29 cellular contexts compared by ENCODE assay signal in genomic region chr17:7769854-7770253, GRCh38. TPM values are rescaled to one million over a fixed set of nuclear protein-coding genes. Genes with fewer than 3 reads are reported as not detected.
DNase-seq lines count a peak whose midpoint lies in the region; ATAC-seq, FAIRE-seq and TF ChIP-seq lines count a peak whose summit lies in the region.
"Had no signal": no experiment of that assay in that cellular context is flagged by ENCODE, and none has a peak within 500 bp of the region (broad histone marks: within the 10 kb centered on the region; RNA-seq: fewer than 3 reads in every experiment).

No MANE protein-coding gene starts in this region.

- intact Hi-C loops in PC-3 (cut with micrococcal nuclease), result no loop called here
- intact Hi-C loops in spleen (cut with DNase I; ENCODE audit: low total_unique reads), result no loop called here

- H3K27ac ChIP-seq in PC-3 (ENCODE audit: low read length) (peak overlapping the region; percentile 59), epithelial cell of prostate (no peak overlapping the region), spleen (no peak overlapping the region)
- H3K27ac ChIP-seq: BLaER1 had no signal

- no peaks in the 10 kb centered on the region for H3F3A ChIP-seq in PC-3 (ENCODE audit: low read length, unreplicated experiment)

- no peaks in the 10 kb centered on the region for H3K27me3 ChIP-seq in PC-3 (ENCODE audit: low read length)
- H3K27me3 ChIP-seq in bronchial epithelial cell (ENCODE audit: control insufficient read depth, insufficient read depth, low read length), result no peaks in the 10 kb centered on the region
- H3K27me3 ChIP-seq in spleen (replicated peaks in 1 of 7), result peaks cover 0 to 55% (median 0%) of the 10 kb centered on the region in 7 donors
- H3K27me3 ChIP-seq: BE2C, BLaER1 had no signal

- H3K4me1 ChIP-seq in PC-3 (ENCODE audit: insufficient read depth, low read length) (peaks cover 30% of the 10 kb centered on the region), spleen (no peaks in the 10 kb centered on the region)
- H3K4me1 ChIP-seq: BE2C, BLaER1 had no signal

- no peaks in the 10 kb centered on the region for H4K20me1 ChIP-seq in PC-3 (ENCODE audit: low read length)
- H4K20me1 ChIP-seq: BLaER1 had no signal

- peak; percentile 73 for DNase-seq in PC-3
- DNase-seq in bronchial epithelial cell (ENCODE audit: low read depth), result peak; percentile 76
- DNase-seq in epithelial cell of prostate (ENCODE audit: low read depth, low spot score), result peak; percentile 14
- peak; percentile 24 for DNase-seq in spleen
- DNase-seq in NCI-H1694 (lab: John Stamatoyannopoulos, UW), result no peak
- DNase-seq in NCI-H446 (lab: John Stamatoyannopoulos, UW), result no peak
- DNase-seq: 8988T; ACHN; BE2C; C1 segment of cervical spinal cord; CD4-positive, alpha-beta memory T cell; CD4-positive, CD25-positive, alpha-beta regulatory T cell; CD8-positive, alpha-beta memory T cell; COR-L47; DMS 273 treated with DMSO at 0.1 percent for 48 hours; DMS153; DMS53; DMS79; DND-41; EL; GDM1 had no signal

- peak; percentile 67 for ATAC-seq in PC-3
- no peak for ATAC-seq in GM21390 (IDR thresholded peaks at IDR 0.05; ENCODE audit: unreplicated experiment)
- no peak for ATAC-seq in GM19035 (IDR thresholded peaks at IDR 0.05; ENCODE audit: unreplicated experiment)
- ATAC-seq: GM12878 had no signal

- no peak overlapping the region for H3K4me3 ChIP-seq in PC-3 (ENCODE audit: low read length)
- no peak overlapping the region for H3K4me3 ChIP-seq in bronchial epithelial cell (ENCODE audit: low read depth, low read length)
- no peak overlapping the region for H3K4me3 ChIP-seq in spleen
- H3K4me3 ChIP-seq: BLaER1, GM12878 had no signal

- no peaks in the 10 kb centered on the region for H3K9me2 ChIP-seq in PC-3 (replicated peaks; ENCODE audit: low read length)

- TF ChIP-seq CTCF in PC-3 (conservative IDR thresholded peaks at IDR 0.05; ENCODE audit: low read depth, low read length) (no peak), bronchial epithelial cell (IDR thresholded peaks at IDR 0.05; ENCODE audit: insufficient read depth, low read length, severe bottlenecking) (no peak), spleen (IDR thresholded peaks at IDR 0.05 in 8 of 11, conservative IDR thresholded peaks at IDR 0.05 in 3 of 11) (no peak)

- no peak overlapping the region for H3K9ac ChIP-seq in PC-3 (ENCODE audit: low read length)
- H3K9ac ChIP-seq: BLaER1 had no signal

- POLR2A ChIA-PET in PC-3 (lab: Charles Lee; ENCODE audit: unreplicated experiment), result no interaction called here

- no TSS peak for BruUV-seq in PC-3 (replicated peaks; lab: Mats Ljungman, UMichigan)

- no peak for FAIRE-seq in bronchial epithelial cell (lab: Jason Lieb, UNC)
- FAIRE-seq: A204.1, GM12878, GM12892, GM18507, GM19239 had no signal

- CTCF ChIA-PET in PC-3 (lab: Charles Lee), result no interaction called here

- 73 to 80% (median 79%) methylated on average over 4 of the region's 4 CpGs for WGBS in spleen, 5 donors

- peak overlapping the region; percentile 27; the same call in 1 of the 2 replicates for H3K4me2 ChIP-seq in PC-3 (ENCODE audit: low read length)
- H3K4me2 ChIP-seq: BLaER1 had no signal

- H2AFZ ChIP-seq in PC-3 (ENCODE audit: low read length), result no peak overlapping the region

- H3K79me2 ChIP-seq in PC-3 (ENCODE audit: low read length), result no peaks in the 10 kb centered on the region

- H3K36me3 ChIP-seq in PC-3 (ENCODE audit: low read depth, low read length) (no peaks in the 10 kb centered on the region), bronchial epithelial cell (ENCODE audit: control insufficient read depth, insufficient read depth, low read length) (no peaks in the 10 kb centered on the region), spleen (no peaks in the 10 kb centered on the region)
- H3K36me3 ChIP-seq: BE2C, BLaER1 had no signal

- H3K9me3 ChIP-seq in PC-3 (ENCODE audit: low read length) (no peaks in the 10 kb centered on the region), spleen (no peaks in the 10 kb centered on the region)
- H3K9me3 ChIP-seq: BE2C, BLaER1 had no signal

- TF ChIP-seq POLR2A in spleen (IDR thresholded peaks at IDR 0.05), result no peak

RNA-seq across cellular contexts. Expression of gene DNAH2, which starts 52.3 kb away (rescaled TPM):
- total RNA-seq in PC-3 (2014; rRNA removed), result 0.62 and 0.92 TPM in 2 replicates
- under 0.01 and 0.26 TPM in 2 replicates for total RNA-seq in bronchial epithelial cell
- total RNA-seq in spleen, result 1 to 10 TPM in 1 of 7 donors, under 1 TPM in 5, not detected in 1; 0.13 to 1.1 (median 0.23) TPM
- under 1 TPM; 0.02 to 0.03 (median 0.02) TPM for polyA plus RNA-seq in spleen
- total RNA-seq: CD4-positive, alpha-beta memory T cell; CD4-positive, CD25-positive, alpha-beta regulatory T cell; CD8-positive, alpha-beta memory T cell; GM12878 had no signal
- polyA plus RNA-seq: CD4-positive, alpha-beta memory T cell; CD4-positive, CD25-positive, alpha-beta regulatory T cell; CD8-positive, alpha-beta memory T cell; GM12878 had no signal

Comparison
In these comparisons a context has a peak if more than half of its experiments do, and no peak if none do; other contexts are left out.
1. DNase-seq: peak in PC-3 (single experiment), bronchial epithelial cell (single experiment), epithelial cell of prostate (single experiment) and spleen (single experiment); none in NCI-H1694 (single experiment) and NCI-H446 (0 of 2).